In the genomic region with DNA sequence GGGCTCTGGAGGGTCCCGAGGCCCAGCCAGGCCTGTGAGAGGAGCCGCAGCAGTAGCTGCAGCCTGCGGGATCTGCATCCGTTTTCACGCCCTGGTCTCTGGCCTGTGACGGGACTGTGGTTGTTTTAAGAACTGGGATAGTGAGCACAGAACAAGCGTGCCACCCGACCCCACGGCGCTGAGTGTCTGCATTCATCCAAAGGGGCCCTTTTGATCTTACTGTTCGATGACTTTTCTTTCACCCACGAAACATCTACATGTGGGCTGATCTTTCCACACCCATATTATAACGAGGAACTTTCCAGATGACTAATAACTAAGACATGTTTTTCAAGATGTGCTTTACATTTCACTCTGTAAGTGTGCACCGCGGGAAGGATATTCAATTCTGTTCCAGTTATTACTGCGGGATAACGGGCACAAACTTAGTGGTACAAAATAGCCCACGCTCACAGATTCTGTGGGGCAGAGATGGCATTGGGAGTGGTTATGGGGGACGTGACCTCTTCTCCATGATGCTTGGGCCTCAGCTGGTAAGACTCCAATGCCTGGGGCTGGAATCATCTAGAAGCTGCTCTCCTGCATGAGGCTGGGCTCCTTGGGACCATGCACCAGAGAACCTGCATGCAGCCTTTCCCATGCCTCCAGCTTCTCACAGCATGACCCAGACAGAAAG, we compare ENCODE assay signal across 10 cellular contexts.
DNase-seq lines count a peak whose midpoint lies in the region; ATAC-seq, FAIRE-seq and TF ChIP-seq lines count a peak whose summit lies in the region.
"Had no signal": no experiment of that assay in that cellular context is flagged by ENCODE, and none has a peak within 500 bp of the region (broad histone marks: within the 10 kb centered on the region; RNA-seq: fewer than 3 reads in every experiment).

No MANE protein-coding gene starts in this region.

- WGBS in adrenal gland, 4 donors = 84 to 88% (median 86%) methylated on average over 17 to 19 of the region's 19 CpGs

- H2AFZ ChIP-seq in keratinocyte (ENCODE audit: control insufficient read depth, low read length) = peak overlapping the region; percentile 5

- H3K4me3 ChIP-seq in keratinocyte (ENCODE audit: control insufficient read depth in 2 of 3, extremely low read depth in 1 of 3, insufficient read depth in 2 of 3, low read depth in 1 of 3, low read length in 3 of 3) = no peak overlapping the region
- H3K4me3 ChIP-seq in adrenal gland = no peak overlapping the region

- peak overlapping the region; percentile 31 for H3K4me2 ChIP-seq in keratinocyte (ENCODE audit: control insufficient read depth, extremely low read depth, insufficient read depth, low read depth, low read length)

- no peaks in the 10 kb centered on the region for H3K79me2 ChIP-seq in keratinocyte (ENCODE audit: control insufficient read depth, insufficient read depth, low read length)

- peak overlapping the region; percentile 39 for H3K9ac ChIP-seq in keratinocyte (ENCODE audit: control insufficient read depth, extremely low read depth, insufficient read depth, low read length)

- FAIRE-seq in keratinocyte (lab: Jason Lieb, UNC) (peak; percentile 90), H54 (lab: Jason Lieb, UNC) (no peak)

- TF ChIP-seq CTCF in keratinocyte (optimal IDR thresholded peaks at IDR 0.05 in 1 of 3, IDR thresholded peaks at IDR 0.05 in 1 of 3, conservative IDR thresholded peaks at IDR 0.05 in 1 of 3; ENCODE audit: extremely low read depth in 1 of 3, insufficient read depth in 2 of 3, low read length in 3 of 3) (no peak), adrenal gland (IDR thresholded peaks at IDR 0.05) (no peak)

- no peak for TF ChIP-seq POLR2A in H54 (IDR thresholded peaks at IDR 0.05; ENCODE audit: low read depth, low read length)
- TF ChIP-seq POLR2A in adrenal gland (IDR thresholded peaks at IDR 0.05) = no peak

- H4K20me1 ChIP-seq in keratinocyte (ENCODE audit: control insufficient read depth, extremely low read depth, insufficient read depth, low read length) = no peaks in the 10 kb centered on the region

- H3K27ac Mint-ChIP-seq in T-cell = no peak overlapping the region

- peaks cover 0 to 2% (median 0%) of the 10 kb centered on the region in 3 donors for H3K9me3 Mint-ChIP-seq in T-cell

- H3K27me3 ChIP-seq in keratinocyte (ENCODE audit: control insufficient read depth, extremely low read depth, insufficient read depth, low read length) = no peaks in the 10 kb centered on the region
- H3K27me3 ChIP-seq in adrenal gland = no peaks in the 10 kb centered on the region

- H3K4me1 ChIP-seq in keratinocyte (ENCODE audit: control insufficient read depth, extremely low read depth, insufficient read depth, low read length) (peaks cover 54% of the 10 kb centered on the region), adrenal gland (replicated peaks in 1 of 2) (no peaks in the 10 kb centered on the region)

- no peak for DNase-seq in activated CD4-positive, CD25-positive, alpha-beta regulatory T cell treated with anti-CD3 and anti-CD28 coated beads, Interleukin-2, amount 50 U/mL, for 72 hours
- DNase-seq in activated T-cell treated with anti-CD3 and anti-CD28 coated beads, Interleukin-2, amount 50 U/mL, for 48 hours = peak; percentile 67 to 75
- DNase-seq in keratinocyte (ENCODE audit: low read depth, low spot score) (no peak), H54 (ENCODE audit: insufficient read length, low spot score) (no peak), T-cell (no peak), adrenal gland (no peak)
- peak; percentile 24 for DNase-seq in stimulated activated CD8-positive, alpha-beta memory T cell treated with anti-CD3 and anti-CD28 coated beads, Interleukin-4, amount 100 ng/mL, for 24 hours (ENCODE audit: low read depth)
- DNase-seq: NCI-H774 had no signal

- intact Hi-C loops in adrenal gland (cut with DNase I) = no loop called here

- H3K27ac ChIP-seq in keratinocyte (ENCODE audit: control insufficient read depth, insufficient read depth, low read length) (peak overlapping the region; percentile 53), adrenal gland (no peak overlapping the region)
- H3K27ac ChIP-seq: 22Rv1 had no signal

- POLR2A ChIA-PET in T-cell (lab: Charles Lee) = no interaction called here

- CTCF ChIA-PET in T-cell (lab: Charles Lee) = interaction anchor here in 1 of 2 donors (0.7 kb wide), 1 partner anchor 897 kb away, joined by 3 read pairs; no protein-coding TSS in a partner anchor

- H3K4me3 Mint-ChIP-seq in T-cell = no peak overlapping the region

- no peaks in the 10 kb centered on the region for H3K36me3 Mint-ChIP-seq in T-cell

- no peaks in the 10 kb centered on the region for H3K9me1 ChIP-seq in keratinocyte (ENCODE audit: control insufficient read depth, extremely low read depth, insufficient read depth, low read length)

- peaks cover 3 to 13% (median 4%) of the 10 kb centered on the region in 3 donors for H3K4me1 Mint-ChIP-seq in T-cell

- ATAC-seq in activated CD4-positive, CD25-positive, alpha-beta regulatory T cell treated with anti-CD3 and anti-CD28 coated beads, Interleukin-2, amount 50 U/mL, for 24 hours = peak; percentile 44 to 58
- no peak for ATAC-seq in T-cell (replicated peaks in 1 of 4)

- no peaks in the 10 kb centered on the region for H3K36me3 ChIP-seq in keratinocyte (ENCODE audit: control insufficient read depth in 2 of 2, extremely low read depth in 1 of 2, insufficient read depth in 2 of 2, low read length in 2 of 2)
- H3K36me3 ChIP-seq in adrenal gland (replicated peaks in 1 of 2) = no peaks in the 10 kb centered on the region

- H3K9me3 ChIP-seq in keratinocyte (ENCODE audit: control insufficient read depth, low read depth, low read length) (no peaks in the 10 kb centered on the region), adrenal gland (replicated peaks in 1 of 3) (no peaks in the 10 kb centered on the region)

- dilution Hi-C loops in keratinocyte (cut with MboI; ENCODE audit: extremely low pct_ligation_motif_present, low sequenced_read_pairs) = no loop called here

- H3K27me3 Mint-ChIP-seq in T-cell = peaks cover 27 to 34% of the 10 kb centered on the region in 2 donors

Comparison
In these comparisons a context has a peak if more than half of its experiments do, and no peak if none do; other contexts are left out.
1. ATAC-seq: peak in activated CD4-positive, CD25-positive, alpha-beta regulatory T cell treated with anti-CD3 and anti-CD28 coated beads, Interleukin-2, amount 50 U/mL, for 24 hours (2 of 2); none in T-cell (0 of 4).
2. DNase-seq: peak in activated T-cell treated with anti-CD3 and anti-CD28 coated beads, Interleukin-2, amount 50 U/mL, for 48 hours (2 of 2) and stimulated activated CD8-positive, alpha-beta memory T cell treated with anti-CD3 and anti-CD28 coated beads, Interleukin-4, amount 100 ng/mL, for 24 hours (single experiment); none in activated CD4-positive, CD25-positive, alpha-beta regulatory T cell treated with anti-CD3 and anti-CD28 coated beads, Interleukin-2, amount 50 U/mL, for 72 hours (single experiment), keratinocyte (single experiment), H54 (single experiment), T-cell (0 of 34) and adrenal gland (0 of 7).